Comparison of ENCODE assay signal across 11 cellular contexts in the genomic region with DNA sequence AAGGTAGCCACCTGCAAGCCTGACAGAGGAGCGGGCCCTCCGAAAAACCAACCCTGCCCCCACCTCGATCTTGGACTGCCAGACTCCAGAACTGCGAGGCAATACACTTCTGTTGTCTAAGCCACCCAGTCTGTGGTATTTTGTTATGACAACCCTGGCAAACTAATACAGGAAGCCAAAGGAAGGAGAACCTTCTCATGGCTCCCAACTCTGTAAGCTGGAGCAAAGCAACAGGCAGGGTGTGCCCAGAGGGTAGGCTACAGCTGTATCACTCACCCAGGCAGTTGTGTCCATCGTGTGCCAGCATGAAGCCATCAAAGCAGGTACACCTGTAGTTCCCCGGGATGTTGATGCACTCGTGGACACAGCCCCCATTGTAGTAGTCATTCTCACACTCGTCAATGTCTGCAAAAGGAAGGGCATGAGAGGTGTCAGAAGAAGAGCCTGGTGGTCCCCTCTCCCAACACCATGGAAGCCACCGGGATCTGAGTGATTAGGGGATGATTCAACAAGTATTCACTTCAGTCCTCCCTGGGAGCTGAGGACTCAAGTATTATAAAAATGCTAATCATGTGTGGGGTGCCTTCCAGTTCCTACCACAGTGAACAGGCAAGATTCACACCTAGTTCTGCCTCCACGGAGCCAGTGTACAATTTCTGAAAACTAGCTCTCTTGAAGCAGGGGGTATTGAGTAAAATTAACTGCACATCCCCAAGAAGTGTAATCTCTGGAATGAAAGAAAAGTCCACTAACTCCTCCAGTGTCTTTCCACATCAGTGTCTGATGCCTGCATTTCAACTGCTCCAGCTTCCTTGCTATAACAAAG. TPM values are rescaled to one million over a fixed set of nuclear protein-coding genes. Genes with fewer than 3 reads are reported as not detected.
"Had no signal": no experiment of that assay in that cellular context is flagged by ENCODE, and none has a peak within 500 bp of the region (broad histone marks: within the 10 kb centered on the region; RNA-seq: fewer than 3 reads in every experiment).

No MANE protein-coding gene starts in this region.

- H3K9me3 ChIP-seq: adrenal gland, upper lobe of right lung had no signal

- H3K27ac ChIP-seq: adrenal gland, upper lobe of right lung had no signal

- ATAC-seq: left lobe of liver; natural killer cell; sciatic nerve; stimulated activated naive CD8-positive, alpha-beta T cell treated with anti-CD3 and anti-CD28 coated beads, Interleukin-15, Interleukin-2, amounts not matched to agents 100 U/mL and 50 U/mL, for 24 hours; upper lobe of right lung had no signal

- H3K36me3 ChIP-seq: adrenal gland, upper lobe of right lung had no signal

- H3K27me3 ChIP-seq: adrenal gland, upper lobe of right lung had no signal

- H3K4me3 ChIP-seq: adrenal gland, upper lobe of right lung had no signal

- H3K4me1 ChIP-seq: adrenal gland, upper lobe of right lung had no signal

- DNase-seq: activated naive CD4-positive, alpha-beta T cell treated with anti-CD3 and anti-CD28 coated beads, Interleukin-2, amount 50 U/mL, for 16 hours; adrenal gland; endodermal cell; natural killer cell; stimulated activated CD4-positive, alpha-beta T cell treated with anti-CD3 and anti-CD28 coated beads, Interleukin-4, amount 100 ng/mL, for 1 hour; stimulated activated CD8-positive, alpha-beta memory T cell treated with anti-CD3 and anti-CD28 coated beads, Interleukin-4, amount 100 ng/mL, for 48 hours; stimulated activated naive CD8-positive, alpha-beta T cell treated with anti-CD3 and anti-CD28 coated beads, Interleukin-15, Interleukin-2, amounts not matched to agents 100 U/mL and 50 U/mL, for 24 hours; upper lobe of right lung had no signal

RNA-seq across cellular contexts. Expression of gene SCUBE1, which starts 23.3 kb away (rescaled TPM):
- total RNA-seq: activated T-helper 2 cell treated with anti-CD3 and anti-CD28 coated beads, Interferon-gamma antibody, Interleukin-2, Interleukin-4, amounts not matched to agents 10 μg/mL and 5 μg/mL and 100 μg/mL, durations not matched to agents 14 hours and 24 hours and 36 hours had no signal
